25 cellular contexts compared by ENCODE assay signal in genomic region chr3:144521131-144521530, GRCh38.
"Had no signal": no experiment of that assay in that cellular context is flagged by ENCODE, and none has a peak within 500 bp of the region (broad histone marks: within the 10 kb centered on the region; RNA-seq: fewer than 3 reads in every experiment).

No MANE protein-coding gene starts in this region.

- H3K4me3 Mint-ChIP-seq: activated CD4-positive, alpha-beta memory T cell treated with anti-CD3 and anti-CD28 coated beads, Interleukin-2, amount 10 ng/mL, durations not matched to agents 7 days and 5 days; activated CD4-positive, alpha-beta T cell treated with anti-CD3 and anti-CD28 coated beads for 36 hours; activated naive CD4-positive, alpha-beta T cell treated with anti-CD3 and anti-CD28 coated beads, Interleukin-2, amount 10 ng/mL, durations not matched to agents 7 days and 5 days; activated naive CD8-positive, alpha-beta T cell treated with anti-CD3 and anti-CD28 coated beads for 36 hours; activated T-cell treated with anti-CD3 and anti-CD28 coated beads, Interleukin-2, amount 50 U/mL, for 72 hours had no signal

- H3K4me1 ChIP-seq: Peyer's patch, SJCRH30 had no signal

- H3K36me3 ChIP-seq: brain microvascular endothelial cell, cardiac muscle cell, MG63, Peyer's patch, SJCRH30, WERI-Rb-1 had no signal

- H3K9me3 Mint-ChIP-seq: activated CD4-positive, alpha-beta memory T cell treated with anti-CD3 and anti-CD28 coated beads, Interleukin-2, amount 10 ng/mL, durations not matched to agents 7 days and 5 days; activated naive CD4-positive, alpha-beta T cell treated with anti-CD3 and anti-CD28 coated beads, Interleukin-2, amount 10 ng/mL, durations not matched to agents 7 days and 5 days; activated naive CD8-positive, alpha-beta T cell treated with anti-CD3 and anti-CD28 coated beads for 36 hours; activated T-helper 2 cell treated with anti-CD3 and anti-CD28 coated beads, Interferon-gamma antibody, Interleukin-2, Interleukin-4, amounts not matched to agents 10 μg/mL and 5 μg/mL and 100 μg/mL, durations not matched to agents 14 hours and 24 hours and 36 hours had no signal

- DNase-seq: activated CD4-positive, alpha-beta memory T cell treated with anti-CD3 and anti-CD28 coated beads, Interleukin-2, amount 10 ng/mL, durations not matched to agents 7 days and 5 days; activated CD4-positive, alpha-beta T cell treated with anti-CD3 and anti-CD28 coated beads for 36 hours; activated CD4-positive, alpha-beta T cell treated with anti-CD3 and anti-CD28 coated beads, Interleukin-2, amount 50 U/mL, for 1 hour; activated gamma-delta T cell treated with Interleukin-2 at 50 U/mL for 16 hours; activated naive CD4-positive, alpha-beta T cell treated with anti-CD3 and anti-CD28 coated beads, Interleukin-2, amount 10 ng/mL, durations not matched to agents 7 days and 5 days; activated naive CD8-positive, alpha-beta T cell treated with anti-CD3 and anti-CD28 coated beads for 36 hours; activated T-cell treated with anti-CD3 and anti-CD28 coated beads for 4 hours; activated T-cell treated with anti-CD3 and anti-CD28 coated beads, Interleukin-2, amount 50 U/mL, for 72 hours; brain microvascular endothelial cell; cerebellar nuclear complex; MG63; NCI-H187; NCI-H2081; NCI-H345; NCI-H510A; NCI-H748 treated with DMSO at 0.1 percent for 48 hours; Peyer's patch; Right ventricle myocardium superior; SJCRH30; SK-N-SH; T-helper 1 cell; WERI-Rb-1 had no signal

- H3K36me3 Mint-ChIP-seq: activated naive CD4-positive, alpha-beta T cell treated with anti-CD3 and anti-CD28 coated beads, Interleukin-2, amount 10 ng/mL, durations not matched to agents 7 days and 5 days; activated naive CD8-positive, alpha-beta T cell treated with anti-CD3 and anti-CD28 coated beads for 36 hours had no signal

- H3K9me3 ChIP-seq: MG63, Peyer's patch, SJCRH30, SK-N-SH had no signal

- H3K27me3 ChIP-seq: brain microvascular endothelial cell, cardiac muscle cell, MG63, Peyer's patch, SJCRH30 had no signal

- H3K27me3 Mint-ChIP-seq: activated CD4-positive, alpha-beta memory T cell treated with anti-CD3 and anti-CD28 coated beads, Interleukin-2, amount 10 ng/mL, durations not matched to agents 7 days and 5 days; activated naive CD4-positive, alpha-beta T cell treated with anti-CD3 and anti-CD28 coated beads, Interleukin-2, amount 10 ng/mL, durations not matched to agents 7 days and 5 days had no signal

- ATAC-seq: activated CD4-positive, alpha-beta T cell treated with anti-CD3 and anti-CD28 coated beads for 36 hours; activated T-cell treated with anti-CD3 and anti-CD28 coated beads, Interleukin-2, amount 50 U/mL, for 72 hours had no signal

- H3K4me3 ChIP-seq: cardiac muscle cell, MG63, Peyer's patch, SJCRH30 had no signal

- H3K4me1 Mint-ChIP-seq: activated CD4-positive, alpha-beta memory T cell treated with anti-CD3 and anti-CD28 coated beads, Interleukin-2, amount 10 ng/mL, durations not matched to agents 7 days and 5 days; activated CD4-positive, alpha-beta T cell treated with anti-CD3 and anti-CD28 coated beads for 36 hours; activated naive CD4-positive, alpha-beta T cell treated with anti-CD3 and anti-CD28 coated beads, Interleukin-2, amount 10 ng/mL, durations not matched to agents 7 days and 5 days; activated naive CD8-positive, alpha-beta T cell treated with anti-CD3 and anti-CD28 coated beads for 36 hours had no signal

- H3K27ac ChIP-seq: brain microvascular endothelial cell, cardiac muscle cell, Peyer's patch, RWPE1, SJCRH30, WERI-Rb-1 had no signal
